Comparison of ENCODE assay signal across 1 cellular context in the genomic region with DNA sequence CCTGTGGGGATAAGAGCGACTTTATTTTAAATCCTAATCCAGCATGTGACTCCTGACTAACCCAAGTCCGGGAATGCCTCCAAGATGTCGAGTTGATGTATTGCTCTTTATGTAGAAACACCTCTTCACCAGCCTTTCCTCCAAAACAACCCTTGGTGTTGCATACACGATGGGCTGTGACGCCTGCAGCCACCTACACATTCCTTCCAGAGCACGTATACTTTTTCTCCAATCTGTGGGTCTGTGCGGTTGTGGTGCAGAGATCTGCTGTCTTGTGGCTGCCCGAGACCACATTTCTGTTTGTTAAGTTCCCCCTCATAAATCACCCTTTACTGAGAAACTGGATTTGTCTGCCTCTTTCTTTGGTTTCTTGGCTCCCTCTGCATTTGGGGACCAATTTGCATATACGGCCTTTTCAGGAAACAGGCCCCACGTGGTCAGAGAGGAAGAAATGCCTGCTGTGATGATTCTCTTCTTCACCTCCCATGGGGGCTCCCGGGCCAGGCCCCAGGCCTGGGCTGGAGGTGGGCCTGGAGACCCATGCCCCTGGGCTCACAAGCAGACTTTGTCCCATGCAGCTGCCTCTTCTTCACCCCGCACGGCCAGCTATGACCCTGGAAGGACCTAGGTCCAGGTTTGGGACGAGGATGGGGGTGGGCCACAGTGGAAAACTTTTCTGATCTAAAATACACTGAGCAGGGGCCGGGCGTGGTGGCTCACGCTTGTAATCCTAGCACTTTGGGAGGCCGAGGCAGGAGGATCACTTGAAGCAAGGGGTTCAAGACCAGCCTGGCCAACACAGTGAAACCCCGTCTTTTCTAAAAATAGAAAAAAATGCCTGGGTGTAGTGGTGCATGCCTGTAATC.
TF ChIP-seq lines count a peak whose summit lies in the region.

No MANE protein-coding gene starts in this region.

TF ChIP-seq in GM23338, 12 proteins besides CTCF, POLR2A, EP300 and RAD21 (continued from another document):
- TF ChIP-seq, protein P1, sequence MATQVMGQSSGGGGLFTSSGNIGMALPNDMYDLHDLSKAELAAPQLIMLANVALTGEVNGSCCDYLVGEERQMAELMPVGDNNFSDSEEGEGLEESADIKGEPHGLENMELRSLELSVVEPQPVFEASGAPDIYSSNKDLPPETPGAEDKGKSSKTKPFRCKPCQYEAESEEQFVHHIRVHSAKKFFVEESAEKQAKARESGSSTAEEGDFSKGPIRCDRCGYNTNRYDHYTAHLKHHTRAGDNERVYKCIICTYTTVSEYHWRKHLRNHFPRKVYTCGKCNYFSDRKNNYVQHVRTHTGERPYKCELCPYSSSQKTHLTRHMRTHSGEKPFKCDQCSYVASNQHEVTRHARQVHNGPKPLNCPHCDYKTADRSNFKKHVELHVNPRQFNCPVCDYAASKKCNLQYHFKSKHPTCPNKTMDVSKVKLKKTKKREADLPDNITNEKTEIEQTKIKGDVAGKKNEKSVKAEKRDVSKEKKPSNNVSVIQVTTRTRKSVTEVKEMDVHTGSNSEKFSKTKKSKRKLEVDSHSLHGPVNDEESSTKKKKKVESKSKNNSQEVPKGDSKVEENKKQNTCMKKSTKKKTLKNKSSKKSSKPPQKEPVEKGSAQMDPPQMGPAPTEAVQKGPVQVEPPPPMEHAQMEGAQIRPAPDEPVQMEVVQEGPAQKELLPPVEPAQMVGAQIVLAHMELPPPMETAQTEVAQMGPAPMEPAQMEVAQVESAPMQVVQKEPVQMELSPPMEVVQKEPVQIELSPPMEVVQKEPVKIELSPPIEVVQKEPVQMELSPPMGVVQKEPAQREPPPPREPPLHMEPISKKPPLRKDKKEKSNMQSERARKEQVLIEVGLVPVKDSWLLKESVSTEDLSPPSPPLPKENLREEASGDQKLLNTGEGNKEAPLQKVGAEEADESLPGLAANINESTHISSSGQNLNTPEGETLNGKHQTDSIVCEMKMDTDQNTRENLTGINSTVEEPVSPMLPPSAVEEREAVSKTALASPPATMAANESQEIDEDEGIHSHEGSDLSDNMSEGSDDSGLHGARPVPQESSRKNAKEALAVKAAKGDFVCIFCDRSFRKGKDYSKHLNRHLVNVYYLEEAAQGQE (IDR thresholded peaks at IDR 0.05; ENCODE audit: unreplicated experiment) = no peak
- TF ChIP-seq, protein P2, sequence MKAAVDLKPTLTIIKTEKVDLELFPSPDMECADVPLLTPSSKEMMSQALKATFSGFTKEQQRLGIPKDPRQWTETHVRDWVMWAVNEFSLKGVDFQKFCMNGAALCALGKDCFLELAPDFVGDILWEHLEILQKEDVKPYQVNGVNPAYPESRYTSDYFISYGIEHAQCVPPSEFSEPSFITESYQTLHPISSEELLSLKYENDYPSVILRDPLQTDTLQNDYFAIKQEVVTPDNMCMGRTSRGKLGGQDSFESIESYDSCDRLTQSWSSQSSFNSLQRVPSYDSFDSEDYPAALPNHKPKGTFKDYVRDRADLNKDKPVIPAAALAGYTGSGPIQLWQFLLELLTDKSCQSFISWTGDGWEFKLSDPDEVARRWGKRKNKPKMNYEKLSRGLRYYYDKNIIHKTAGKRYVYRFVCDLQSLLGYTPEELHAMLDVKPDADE (IDR thresholded peaks at IDR 0.05) = no peak
- TF ChIP-seq CREB1 (CRISPR knock-in tag; IDR thresholded peaks at IDR 0.05; ENCODE audit: low read depth) (no peak), STAT1 (IDR thresholded peaks at IDR 0.05; ENCODE audit: unreplicated experiment) (no peak), ZNF331 (CRISPR knock-in tag; IDR thresholded peaks at IDR 0.05; ENCODE audit: low read depth) (no peak), NANOG (IDR thresholded peaks at IDR 0.05; ENCODE audit: borderline replicate concordance) (no peak)
